ENCODE assay signal across 1 cellular context in the genomic region with DNA sequence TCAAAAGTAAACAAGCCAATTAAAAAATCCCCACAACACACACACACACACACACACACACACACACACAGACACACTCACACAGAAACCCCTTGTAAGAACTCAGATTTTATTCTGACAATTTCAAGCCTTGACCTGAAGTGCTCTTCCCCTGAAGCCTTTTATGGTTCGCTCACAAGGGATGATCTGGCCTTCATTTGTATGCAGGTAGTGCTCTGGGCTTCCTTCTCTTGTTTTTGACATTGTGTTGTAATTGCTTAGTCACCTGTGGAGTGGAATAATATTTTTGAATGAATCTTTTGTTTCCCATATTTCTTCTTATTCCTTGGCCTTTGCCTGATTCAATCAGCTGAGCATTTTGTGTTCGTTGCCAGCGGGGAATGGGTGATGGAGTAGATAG.
TF ChIP-seq lines count a peak whose summit lies in the region.

No MANE protein-coding gene starts in this region.

TF ChIP-seq in GM23338, 12 proteins besides CTCF, POLR2A, EP300 and RAD21 (continued from another document):
- no peak for TF ChIP-seq ZNF462 (CRISPR knock-in tag; IDR thresholded peaks at IDR 0.05)
